ENCODE assay signal across 8 cellular contexts in the genomic region with DNA sequence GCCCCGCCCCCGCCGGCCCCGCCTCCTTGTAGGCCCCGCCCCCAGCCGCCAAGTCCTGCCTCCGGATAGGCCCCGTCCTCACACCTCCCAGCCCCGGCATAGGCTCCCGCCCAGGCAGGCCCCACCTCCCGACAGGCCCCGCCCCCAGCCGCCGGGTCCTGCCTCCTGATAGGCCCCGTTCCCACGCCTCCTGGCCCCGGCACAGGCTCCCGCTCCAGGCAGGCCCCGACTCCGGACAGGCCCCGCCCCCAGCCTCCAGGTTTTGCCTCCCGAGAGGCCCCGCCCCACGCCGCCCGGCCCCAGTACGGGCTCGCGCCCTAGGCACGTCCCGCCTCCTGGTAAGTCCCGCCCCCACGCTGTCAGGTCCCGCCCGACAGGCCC. TPM values are rescaled to one million over a fixed set of nuclear protein-coding genes. Genes with fewer than 3 reads are reported as not detected.
DNase-seq lines count a peak whose midpoint lies in the region; ATAC-seq, FAIRE-seq and TF ChIP-seq lines count a peak whose summit lies in the region.

No MANE protein-coding gene starts in this region.

- ATAC-seq in HG02623 (IDR thresholded peaks at IDR 0.05; ENCODE audit: unreplicated experiment) (peak; percentile 90), Right ventricle myocardium inferior (peak; percentile 96), pancreas (peak; percentile 83 to 89 (median 84))

- no peaks in the 10 kb centered on the region for H3K9me3 Mint-ChIP-seq in activated naive CD8-positive, alpha-beta T cell treated with anti-CD3 and anti-CD28 coated beads for 36 hours

- H3K4me3 ChIP-seq in pancreas = peak overlapping the region; percentile 49 to 78 (median 75)
- H3K4me3 ChIP-seq in thymus (ENCODE audit: low read length) = peak overlapping the region; percentile 59

- peaks cover 6% of the 10 kb centered on the region for H3K4me1 Mint-ChIP-seq in activated naive CD8-positive, alpha-beta T cell treated with anti-CD3 and anti-CD28 coated beads for 36 hours

- no peaks in the 10 kb centered on the region for H3K27me3 ChIP-seq in pancreas
- H3K27me3 ChIP-seq in thymus (ENCODE audit: control insufficient read depth, insufficient read depth) = no peaks in the 10 kb centered on the region

- H3K36me3 Mint-ChIP-seq in activated naive CD8-positive, alpha-beta T cell treated with anti-CD3 and anti-CD28 coated beads for 36 hours = no peaks in the 10 kb centered on the region

- no peaks in the 10 kb centered on the region for H3K36me3 ChIP-seq in pancreas
- no peaks in the 10 kb centered on the region for H3K36me3 ChIP-seq in thymus (ENCODE audit: control insufficient read depth, insufficient read depth)

- 0 to 1% methylated on average over 15 to 35 of the region's 35 CpGs for WGBS in pancreas, 2 donors
- 1% methylated on average over 35 of the region's 35 CpGs for WGBS in thymus

- peak; percentile 97 for DNase-seq in GM04504 (ENCODE audit: low read depth)
- DNase-seq in NCI-H1092 (lab: John Stamatoyannopoulos, UW) = peak; percentile 98
- peak; percentile 97 for DNase-seq in SKM-1 treated with dmso at 0.1 percent for 144 hours (lab: John Stamatoyannopoulos, UW; ENCODE audit: unreplicated experiment)
- DNase-seq in activated naive CD8-positive, alpha-beta T cell treated with anti-CD3 and anti-CD28 coated beads for 36 hours = peak; percentile 98
- DNase-seq in Right ventricle myocardium inferior (ENCODE audit: missing footprints) = peak; percentile 100
- DNase-seq in pancreas = peak; percentile 99 to 100 (median 100)

- FAIRE-seq in pancreas (lab: Jason Lieb, UNC) = no peak

- peak overlapping the region in 1 of 4 donors; percentile 78 for H3K27ac ChIP-seq in pancreas
- H3K27ac ChIP-seq in thymus (ENCODE audit: low read depth) = no peak overlapping the region

- intact Hi-C loops in Right ventricle myocardium inferior (cut with DNase I) (loop anchor here (10.0 kb wide), 1 partner anchor 405 kb away; no protein-coding TSS in a partner anchor), pancreas (cut with DNase I) (no loop called here)

- TF ChIP-seq CTCF in pancreas (IDR thresholded peaks at IDR 0.05) = no peak

- H3K27ac Mint-ChIP-seq in activated naive CD8-positive, alpha-beta T cell treated with anti-CD3 and anti-CD28 coated beads for 36 hours = no peak overlapping the region

- no peaks in the 10 kb centered on the region for H3K27me3 Mint-ChIP-seq in activated naive CD8-positive, alpha-beta T cell treated with anti-CD3 and anti-CD28 coated beads for 36 hours

- H3K9me3 ChIP-seq in pancreas (no peaks in the 10 kb centered on the region), thymus (ENCODE audit: control insufficient read depth) (no peaks in the 10 kb centered on the region)

- H3K4me1 ChIP-seq in pancreas (peaks cover 10 to 33% (median 21%) of the 10 kb centered on the region in 3 donors), thymus (ENCODE audit: control insufficient read depth, insufficient read depth, low read length) (peaks cover 17% of the 10 kb centered on the region)

- no peak overlapping the region for H3K4me3 Mint-ChIP-seq in activated naive CD8-positive, alpha-beta T cell treated with anti-CD3 and anti-CD28 coated beads for 36 hours

RNA-seq across cellular contexts. Expression of gene MICALL2, which starts 0.2 kb away (rescaled TPM):
- 1 to 10 TPM; 2.1 to 2.3 TPM for total RNA-seq in activated naive CD8-positive, alpha-beta T cell treated with anti-CD3 and anti-CD28 coated beads for 36 hours
- total RNA-seq in Right ventricle myocardium inferior (9.0 TPM), pancreas (10 to 100 TPM in 4 of 6 donors, 1 to 10 TPM in 2; 8.3 to 24.2 (median 11.3) TPM)
- polyA plus RNA-seq in pancreas (10 to 100 TPM; 85.6 to 93.6 TPM), thymus (44.2 TPM)

RNA-seq across cellular contexts. Expression of gene INTS1, which starts 44.7 kb away (rescaled TPM):
- 10 to 100 TPM; 88.9 to 94.1 TPM for total RNA-seq in activated naive CD8-positive, alpha-beta T cell treated with anti-CD3 and anti-CD28 coated beads for 36 hours
- total RNA-seq in Right ventricle myocardium inferior (25.8 TPM), pancreas (10 to 100 TPM; 45.0 to 73.2 (median 58.3) TPM)
- polyA plus RNA-seq in pancreas (100 to 1,000 TPM in 1 of 2 donors, 10 to 100 TPM in 1; 92.7 to 166 TPM), thymus (287 TPM)
